15 cellular contexts compared by ENCODE assay signal in the genomic region with DNA sequence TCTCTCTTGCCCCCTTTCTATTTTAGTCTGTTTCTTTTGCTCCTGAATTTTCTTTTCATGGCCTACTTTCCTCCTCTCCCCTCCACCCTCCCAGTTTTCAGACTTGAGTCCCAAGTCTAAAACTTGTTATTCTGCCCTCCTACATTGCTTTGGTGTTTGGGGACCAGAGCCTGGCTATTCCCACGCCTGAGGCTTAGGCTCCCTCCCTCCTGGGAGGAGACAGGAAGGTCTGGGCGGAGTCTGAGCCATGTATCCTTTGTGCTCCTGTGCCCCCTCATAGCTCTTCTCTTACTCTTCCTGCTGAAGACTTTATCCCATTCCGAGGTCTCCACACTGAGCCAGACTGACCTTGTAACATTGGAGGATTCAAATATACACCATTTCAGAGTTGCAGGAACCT.
"Had no signal": no experiment of that assay in that cellular context is flagged by ENCODE, and none has a peak within 500 bp of the region (broad histone marks: within the 10 kb centered on the region; RNA-seq: fewer than 3 reads in every experiment).

No MANE protein-coding gene starts in this region.

- H3K4me1 ChIP-seq: pancreas had no signal

- H3K27ac ChIP-seq: left lung, pancreas, skin epidermis, upper lobe of left lung, VCaP had no signal

- H3K36me3 ChIP-seq: pancreas had no signal

- H3K27ac Mint-ChIP-seq: activated CD4-positive, alpha-beta T cell treated with anti-CD3 and anti-CD28 coated beads for 36 hours; activated CD8-positive, alpha-beta T cell treated with anti-CD3 and anti-CD28 coated beads, Interleukin-2, amount 10 ng/mL, durations not matched to agents 7 days and 5 days; activated naive CD4-positive, alpha-beta T cell treated with anti-CD3 and anti-CD28 coated beads for 36 hours; activated T-helper 1 cell treated with anti-CD3 and anti-CD28 coated beads, Interleukin-12 subunit alpha, Interleukin-12 subunit beta, Interleukin-2, Interleukin-4 antibody, amounts not matched to agents 30 ng/mL and 10 ng/mL and 1 ng/mL, durations not matched to agents 14 hours and 24 hours and 36 hours; endodermal cell; T-cell had no signal

- H3K27me3 ChIP-seq: left lung, pancreas, upper lobe of left lung had no signal

- H3K9me3 ChIP-seq: left lung, pancreas, upper lobe of left lung had no signal

- DNase-seq: activated CD4-positive, alpha-beta T cell treated with anti-CD3 and anti-CD28 coated beads for 36 hours; activated CD8-positive, alpha-beta T cell treated with anti-CD3 and anti-CD28 coated beads, Interleukin-2, amount 10 ng/mL, durations not matched to agents 7 days and 5 days; activated naive CD4-positive, alpha-beta T cell treated with anti-CD3 and anti-CD28 coated beads for 36 hours; dermis blood vessel endothelial cell; endodermal cell; islet precursor cell; left lung; mesendoderm; pancreas; T-cell; upper lobe of left lung had no signal

- H3K36me3 Mint-ChIP-seq: T-cell had no signal

- ATAC-seq: activated CD4-positive, alpha-beta T cell treated with anti-CD3 and anti-CD28 coated beads for 36 hours; activated CD8-positive, alpha-beta T cell treated with anti-CD3 and anti-CD28 coated beads, Interleukin-2, amount 10 ng/mL, durations not matched to agents 7 days and 5 days; left lung; pancreas; T-cell had no signal

- H3K4me3 ChIP-seq: left lung, pancreas, skin epidermis, upper lobe of left lung had no signal

- H3K4me1 Mint-ChIP-seq: activated CD4-positive, alpha-beta T cell treated with anti-CD3 and anti-CD28 coated beads for 36 hours; central memory CD8-positive, alpha-beta T cell; endodermal cell; T-cell had no signal

- H3K9me3 Mint-ChIP-seq: activated naive CD4-positive, alpha-beta T cell treated with anti-CD3 and anti-CD28 coated beads for 36 hours; activated T-helper 1 cell treated with anti-CD3 and anti-CD28 coated beads, Interleukin-12 subunit alpha, Interleukin-12 subunit beta, Interleukin-2, Interleukin-4 antibody, amounts not matched to agents 30 ng/mL and 10 ng/mL and 1 ng/mL, durations not matched to agents 14 hours and 24 hours and 36 hours; central memory CD8-positive, alpha-beta T cell; endodermal cell; T-cell had no signal

- H3K4me3 Mint-ChIP-seq: activated CD4-positive, alpha-beta T cell treated with anti-CD3 and anti-CD28 coated beads for 36 hours; activated CD8-positive, alpha-beta T cell treated with anti-CD3 and anti-CD28 coated beads, Interleukin-2, amount 10 ng/mL, durations not matched to agents 7 days and 5 days; activated naive CD4-positive, alpha-beta T cell treated with anti-CD3 and anti-CD28 coated beads for 36 hours; activated T-helper 1 cell treated with anti-CD3 and anti-CD28 coated beads, Interleukin-12 subunit alpha, Interleukin-12 subunit beta, Interleukin-2, Interleukin-4 antibody, amounts not matched to agents 30 ng/mL and 10 ng/mL and 1 ng/mL, durations not matched to agents 14 hours and 24 hours and 36 hours; central memory CD8-positive, alpha-beta T cell; endodermal cell; T-cell had no signal
